ENCODE assay signal across 20 cellular contexts in the genomic region with DNA sequence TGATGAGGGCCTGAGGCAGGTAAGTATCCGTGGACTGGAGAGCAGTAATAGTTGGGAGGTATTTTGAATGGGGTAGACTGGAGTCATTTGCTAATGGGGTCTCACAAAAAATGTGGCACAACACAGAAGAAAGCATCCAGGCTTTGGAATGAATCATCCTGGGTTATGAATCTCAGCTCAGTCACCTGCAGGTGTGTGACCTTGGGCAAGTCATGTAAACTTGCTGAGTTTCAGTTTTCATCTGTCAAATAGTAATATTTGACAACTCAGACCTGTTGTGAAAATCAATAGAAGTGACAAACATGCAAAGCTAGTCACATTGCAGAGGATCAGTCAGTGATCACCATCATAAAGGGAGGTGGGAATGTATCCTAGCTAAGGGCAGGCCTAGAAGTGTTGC.
A peak's percentile ranks its signal among the peaks of the same experiment; 100 is the strongest.
DNase-seq lines count a peak whose midpoint lies in the region; ATAC-seq and TF ChIP-seq lines count a peak whose summit lies in the region.
"Had no signal": no experiment of that assay in that cellular context is flagged by ENCODE, and none has a peak within 500 bp of the region (broad histone marks: within the 10 kb centered on the region; RNA-seq: fewer than 3 reads in every experiment).

No MANE protein-coding gene starts in this region.

- no peaks in the 10 kb centered on the region for H3K36me3 ChIP-seq in CD8-positive, alpha-beta memory T cell (ENCODE audit: insufficient read depth, low read length)
- H3K36me3 ChIP-seq: BLaER1 had no signal

- no peak overlapping the region for H3K4me3 ChIP-seq in GM12865 (ENCODE audit: low read depth, low read length)
- H3K4me3 ChIP-seq in CD8-positive, alpha-beta memory T cell (ENCODE audit: low read length) = no peak overlapping the region
- H3K4me3 ChIP-seq: BLaER1, GM12878, GM23248 had no signal

- H3K9me3 ChIP-seq in CD8-positive, alpha-beta memory T cell (ENCODE audit: low read length) = no peaks in the 10 kb centered on the region
- H3K9me3 ChIP-seq: BLaER1 had no signal

- no peak overlapping the region for H3K27ac Mint-ChIP-seq in CD8-positive, alpha-beta memory T cell
- H3K27ac Mint-ChIP-seq: B cell had no signal

- no peaks in the 10 kb centered on the region for H3K27me3 ChIP-seq in foreskin keratinocyte
- no peaks in the 10 kb centered on the region for H3K27me3 ChIP-seq in CD8-positive, alpha-beta memory T cell (ENCODE audit: insufficient read depth, low read length, poor library complexity, severe bottlenecking)
- H3K27me3 ChIP-seq: BLaER1 had no signal

- H3K4me1 ChIP-seq in foreskin keratinocyte = no peaks in the 10 kb centered on the region
- no peaks in the 10 kb centered on the region for H3K4me1 ChIP-seq in CD8-positive, alpha-beta memory T cell (ENCODE audit: insufficient read depth, low read length)
- H3K4me1 ChIP-seq: BLaER1 had no signal

- in situ Hi-C loops in GM13976 (cut with MboI; ENCODE audit: low sequenced_read_pairs, unreplicated experiment) = no loop called here

- H3K4me3 Mint-ChIP-seq in CD8-positive, alpha-beta memory T cell = no peak overlapping the region
- H3K4me3 Mint-ChIP-seq: B cell; CD4-positive, CD25-positive, alpha-beta regulatory T cell had no signal

- peaks cover 0 to 15% (median 4%) of the 10 kb centered on the region in 5 donors for H3K9me3 Mint-ChIP-seq in CD8-positive, alpha-beta memory T cell
- H3K9me3 Mint-ChIP-seq: CD4-positive, CD25-positive, alpha-beta regulatory T cell had no signal

- H3K36me3 Mint-ChIP-seq in CD8-positive, alpha-beta memory T cell = no peaks in the 10 kb centered on the region
- H3K36me3 Mint-ChIP-seq: CD4-positive, CD25-positive, alpha-beta regulatory T cell had no signal

- no peak overlapping the region for H3K27ac ChIP-seq in foreskin keratinocyte
- H3K27ac ChIP-seq in CD8-positive, alpha-beta memory T cell (ENCODE audit: low read depth, low read length) = no peak overlapping the region
- H3K27ac ChIP-seq: 22Rv1, BLaER1, C4-2B, GM23248 had no signal

- peaks cover 0 to 4% of the 10 kb centered on the region in 2 donors for H3K27me3 Mint-ChIP-seq in CD8-positive, alpha-beta memory T cell
- H3K27me3 Mint-ChIP-seq: CD4-positive, CD25-positive, alpha-beta regulatory T cell had no signal

- DNase-seq in GM12865 (ENCODE audit: low read depth) (peak; percentile 2), foreskin keratinocyte (peak in 1 of 2 donors; percentile 17), GM13976 (ENCODE audit: low spot score) (no peak)
- no peak for DNase-seq in CD8-positive, alpha-beta memory T cell
- DNase-seq: Calu3; CD4-positive, CD25-positive, alpha-beta regulatory T cell; COR-L47; DMS153; DND-41; GM23248; H7; HCEC 1CT had no signal

- CTCF ChIA-PET in CD8-positive, alpha-beta memory T cell (lab: Charles Lee) = no interaction called here

- TF ChIP-seq CTCF in GM12865 (IDR thresholded peaks at IDR 0.05; ENCODE audit: insufficient read depth, low read depth, low read length, missing control alignments) = no peak
- no peak for TF ChIP-seq CTCF in foreskin keratinocyte (conservative IDR thresholded peaks at IDR 0.05)
- TF ChIP-seq CTCF in GM13976 (IDR thresholded peaks at IDR 0.05; ENCODE audit: borderline replicate concordance, control extremely low read depth, extremely low read depth, insufficient read depth, missing control alignments) = no peak

- no peaks in the 10 kb centered on the region for H3K4me1 Mint-ChIP-seq in CD8-positive, alpha-beta memory T cell
- H3K4me1 Mint-ChIP-seq: B cell; CD4-positive, CD25-positive, alpha-beta regulatory T cell had no signal

- POLR2A ChIA-PET in CD8-positive, alpha-beta memory T cell (lab: Charles Lee) = no interaction called here

- ATAC-seq in GM21529 (IDR thresholded peaks at IDR 0.05; ENCODE audit: unreplicated experiment) (peak; percentile 44), HG03280 (IDR thresholded peaks at IDR 0.05; ENCODE audit: unreplicated experiment) (peak; percentile 71), foreskin keratinocyte (peak; percentile 9), GM19023 (IDR thresholded peaks at IDR 0.05; ENCODE audit: unreplicated experiment) (no peak)
- ATAC-seq: GM12878 had no signal
